In genomic region chr1:203671047-203671446, GRCh38 we compare ENCODE assay signal across 16 cellular contexts. TPM values are rescaled to one million over a fixed set of nuclear protein-coding genes. Genes with fewer than 3 reads are reported as not detected.
A peak's percentile ranks its signal among the peaks of the same experiment; 100 is the strongest.
DNase-seq lines count a peak whose midpoint lies in the region; ATAC-seq lines count a peak whose summit lies in the region.
"Had no signal": no experiment of that assay in that cellular context is flagged by ENCODE, and none has a peak within 500 bp of the region (broad histone marks: within the 10 kb centered on the region; RNA-seq: fewer than 3 reads in every experiment).

No MANE protein-coding gene starts in this region.

- peak overlapping the region; percentile 94 to 100 (median 98) for H3K27ac Mint-ChIP-seq in immature natural killer cell
- H3K27ac Mint-ChIP-seq: GM23338 had no signal

- H3K36me3 ChIP-seq in stomach smooth muscle (ENCODE audit: control insufficient read depth in 2 of 2, insufficient read depth in 2 of 2, low read length in 2 of 2): peaks cover 3 to 5% of the 10 kb centered on the region in 2 donors

- no peak for DNase-seq in activated CD4-positive, CD25-positive, alpha-beta regulatory T cell treated with anti-CD3 and anti-CD28 coated beads, Interleukin-2, amount 50 U/mL, for 72 hours
- DNase-seq in amniotic epithelial cell (ENCODE audit: low read depth) (peak; percentile 44), immature natural killer cell (no peak), mucosa of gallbladder (ENCODE audit: low spot score) (no peak), NCI-H69 (lab: John Stamatoyannopoulos, UW) (no peak)
- DNase-seq: activated CD8-positive, alpha-beta T cell treated with anti-CD3 and anti-CD28 coated beads for 36 hours; activated naive CD4-positive, alpha-beta T cell treated with anti-CD3 and anti-CD28 coated beads, Interleukin-2, amount 50 U/mL, for 16 hours; COR-L47; dermis blood vessel endothelial cell; naive thymus-derived CD8-positive, alpha-beta T cell; NCI-H2029 treated with DMSO at 0.1 percent for 48 hours; NCI-H748 treated with DMSO at 0.1 percent for 48 hours had no signal

- H3K9me3 Mint-ChIP-seq in immature natural killer cell: no peaks in the 10 kb centered on the region
- H3K9me3 Mint-ChIP-seq: activated CD8-positive, alpha-beta T cell treated with anti-CD3 and anti-CD28 coated beads for 36 hours; GM23338; naive thymus-derived CD8-positive, alpha-beta T cell had no signal

- peaks cover 89 to 97% of the 10 kb centered on the region in 2 donors for H3K4me1 Mint-ChIP-seq in immature natural killer cell

- peak overlapping the region; percentile 98 for H3K27ac ChIP-seq in stomach smooth muscle (ENCODE audit: low read length)

- H3K27me3 ChIP-seq in stomach smooth muscle (ENCODE audit: control insufficient read depth in 1 of 2, insufficient read depth in 2 of 2, low read length in 2 of 2): no peaks in the 10 kb centered on the region

- no peak overlapping the region for H3K4me3 ChIP-seq in stomach smooth muscle (ENCODE audit: low read length in 2 of 2)
- H3K4me3 ChIP-seq: GM23338 had no signal

- peaks cover 96% of the 10 kb centered on the region for H3K4me1 ChIP-seq in stomach smooth muscle (ENCODE audit: control insufficient read depth, insufficient read depth, low read length)

- peak; percentile 66 to 72 for ATAC-seq in activated CD4-positive, CD25-positive, alpha-beta regulatory T cell treated with anti-CD3 and anti-CD28 coated beads, Interleukin-2, amount 50 U/mL, for 24 hours
- ATAC-seq in GM18511 (IDR thresholded peaks at IDR 0.05; ENCODE audit: unreplicated experiment): no peak
- ATAC-seq: activated CD8-positive, alpha-beta T cell treated with anti-CD3 and anti-CD28 coated beads for 36 hours; GM23338; naive thymus-derived CD8-positive, alpha-beta T cell had no signal

- H3K36me3 Mint-ChIP-seq in immature natural killer cell: peaks cover 0 to 10% (median 3%) of the 10 kb centered on the region in 3 donors

- H3K9me3 ChIP-seq in stomach smooth muscle (ENCODE audit: control insufficient read depth in 2 of 2, low read length in 2 of 2): no peaks in the 10 kb centered on the region

- H3K27me3 Mint-ChIP-seq in immature natural killer cell (ENCODE audit: low read depth in 3 of 3): peaks cover 8 to 17% (median 14%) of the 10 kb centered on the region in 3 donors
- H3K27me3 Mint-ChIP-seq: activated CD8-positive, alpha-beta T cell treated with anti-CD3 and anti-CD28 coated beads for 36 hours; naive thymus-derived CD8-positive, alpha-beta T cell had no signal

- peak overlapping the region in 2 of 5 donors; percentile 16 to 88 for H3K4me3 Mint-ChIP-seq in immature natural killer cell
- H3K4me3 Mint-ChIP-seq: activated CD8-positive, alpha-beta T cell treated with anti-CD3 and anti-CD28 coated beads for 36 hours; GM23338; naive thymus-derived CD8-positive, alpha-beta T cell had no signal

- H3K9ac ChIP-seq in stomach smooth muscle (ENCODE audit: low read length in 2 of 2): peak overlapping the region; percentile 60 to 61

RNA-seq across cellular contexts. Expression of gene ATP2B4, which starts 44.4 kb away (rescaled TPM):
- polyA plus RNA-seq in immature natural killer cell: 10 to 100 TPM; 24.5 to 63.1 (median 36.8) TPM
- total RNA-seq in mucosa of gallbladder: 107 TPM
